1 cellular context compared by ENCODE assay signal in genomic region chr11:65472588-65473274, GRCh38.
A peak's percentile ranks its signal among the peaks of the same experiment; 100 is the strongest.
TF ChIP-seq lines count a peak whose summit lies in the region.

No MANE protein-coding gene starts in this region.

TF ChIP-seq in IMR-90, 13 proteins besides CTCF, POLR2A, EP300 and RAD21:
- TF ChIP-seq CEBPB (IDR thresholded peaks at IDR 0.05; ENCODE audit: low read depth, low read length), result peak; percentile 9; the same call in 1 of the 2 replicates
